11 cellular contexts compared by ENCODE assay signal in genomic region chr1:186086583-186086982, GRCh38.
"Had no signal": no experiment of that assay in that cellular context is flagged by ENCODE, and none has a peak within 500 bp of the region (broad histone marks: within the 10 kb centered on the region; RNA-seq: fewer than 3 reads in every experiment).

No MANE protein-coding gene starts in this region.

- H3K4me2 ChIP-seq: GM23338 had no signal

- H3K9ac ChIP-seq: GM23248 had no signal

- DNase-seq: GM23248, GOT3, H7, H9, HCEC 1CT, HFFc6 had no signal

- H3K9me3 ChIP-seq: HAP-1 had no signal

- H3K36me3 ChIP-seq: HAP-1 had no signal

- H3K4me3 ChIP-seq: GM23248, GM23338, HAP-1 had no signal

- H3K27ac ChIP-seq: GM23248 had no signal

- ATAC-seq: GM23338, HCT116 had no signal

- H2AFZ ChIP-seq: GM23248, GM23338 had no signal

- FAIRE-seq: H1, H54 had no signal
